ENCODE assay signal across 35 cellular contexts in the genomic region with DNA sequence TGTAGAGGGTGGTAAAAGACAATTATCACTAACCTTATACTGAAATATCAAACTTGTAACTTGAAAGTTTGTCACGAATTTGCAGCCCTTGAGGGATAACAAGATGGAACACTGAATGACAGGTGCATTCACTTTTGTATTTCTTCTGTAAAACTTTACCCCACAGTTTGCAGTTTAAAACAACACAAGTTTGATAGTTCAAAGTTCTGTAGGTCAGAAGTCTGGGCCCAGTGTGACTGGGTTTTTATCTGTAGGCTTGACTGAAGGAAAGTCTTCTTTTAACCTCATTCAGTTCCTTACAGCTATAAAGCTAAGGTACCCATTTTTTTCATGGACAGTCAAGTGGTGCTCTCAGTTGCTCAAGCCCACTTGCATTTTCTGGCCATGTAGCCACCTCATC.
A peak's percentile ranks its signal among the peaks of the same experiment; 100 is the strongest.
DNase-seq lines count a peak whose midpoint lies in the region; ATAC-seq, FAIRE-seq and TF ChIP-seq lines count a peak whose summit lies in the region.
"Had no signal": no experiment of that assay in that cellular context is flagged by ENCODE, and none has a peak within 500 bp of the region (broad histone marks: within the 10 kb centered on the region; RNA-seq: fewer than 3 reads in every experiment).

No MANE protein-coding gene starts in this region.

- TF ChIP-seq POLR2A in HepG2 (IDR thresholded peaks at IDR 0.05; ENCODE audit: insufficient read depth in 1 of 2, low read depth in 2 of 2, low read length in 2 of 2) (no peak), IMR-90 (IDR thresholded peaks at IDR 0.05; ENCODE audit: low read depth, low read length) (no peak), right lobe of liver (IDR thresholded peaks at IDR 0.05) (no peak)

- no peak overlapping the region for H3K18ac ChIP-seq in IMR-90 (ENCODE audit: low read depth, low read length)

- H4K20me1 ChIP-seq in HepG2 (ENCODE audit: insufficient read depth, low read length) (no peaks in the 10 kb centered on the region), IMR-90 (ENCODE audit: insufficient read depth, low read length) (no peaks in the 10 kb centered on the region)
- H4K20me1 ChIP-seq: BLaER1; BLaER1 treated with 17β-estradiol and CSF1 and Interleukin-3, amounts not matched to agents 10 nM and 100 nM had no signal

- dilution Hi-C loops in IMR-90 (cut with HindIII; ENCODE audit: low sequenced_read_pairs, unreplicated experiment): no loop called here

- H2AK5ac ChIP-seq in IMR-90 (ENCODE audit: low read depth, low read length): no peak overlapping the region

- no peaks in the 10 kb centered on the region for H3K9me3 ChIP-seq in liver (ENCODE audit: control insufficient read depth in 4 of 4, low read length in 3 of 4)
- peaks cover 83% of the 10 kb centered on the region for H3K9me3 ChIP-seq in HepG2 (ENCODE audit: low read length)
- H3K9me3 ChIP-seq in IMR-90 (ENCODE audit: control insufficient read depth, insufficient read depth, low read length): no peaks in the 10 kb centered on the region
- H3K9me3 ChIP-seq in right lobe of liver: no peaks in the 10 kb centered on the region
- no peaks in the 10 kb centered on the region for H3K9me3 ChIP-seq in MG63
- H3K9me3 ChIP-seq: BE2C; BLaER1; BLaER1 treated with 17β-estradiol and CSF1 and Interleukin-3, amounts not matched to agents 10 nM and 100 nM; Caco-2 had no signal

- no peak overlapping the region for H3K14ac ChIP-seq in IMR-90 (replicated peaks; ENCODE audit: low read depth, low read length)

- H3K9ac ChIP-seq in liver (ENCODE audit: low read depth in 1 of 2, low read length in 2 of 2): no peak overlapping the region
- H3K9ac ChIP-seq in HepG2 (ENCODE audit: insufficient read depth, low read depth, low read length): no peak overlapping the region
- no peak overlapping the region for H3K9ac ChIP-seq in IMR-90 (ENCODE audit: low read depth, low read length)
- H3K9ac ChIP-seq: BLaER1; BLaER1 treated with 17β-estradiol and CSF1 and Interleukin-3, amounts not matched to agents 10 nM and 100 nM had no signal

- no TSS peak for BruUV-seq in HepG2 (replicated peaks; lab: Mats Ljungman, UMichigan)
- BruUV-seq in IMR-90 (replicated peaks; lab: Mats Ljungman, UMichigan): no TSS peak

- H4K91ac ChIP-seq in IMR-90 (ENCODE audit: insufficient read depth, low read depth, low read length): no peak overlapping the region

- no peaks in the 10 kb centered on the region for H3K79me2 ChIP-seq in HepG2 (ENCODE audit: insufficient read depth, low read length)

- no peak for FAIRE-seq in HepG2 (lab: Jason Lieb, UNC)
- FAIRE-seq: A204.1, A549, D721Med had no signal

- H3K4me1 ChIP-seq in liver (ENCODE audit: control insufficient read depth in 4 of 4, insufficient read depth in 4 of 4, low read length in 3 of 4) (peaks cover 2 to 23% (median 6%) of the 10 kb centered on the region in 4 donors), HepG2 (ENCODE audit: insufficient read depth, low read length) (no peaks in the 10 kb centered on the region), IMR-90 (ENCODE audit: control insufficient read depth, insufficient read depth, low read length) (no peaks in the 10 kb centered on the region), right lobe of liver (peaks cover 0 to 23% (median 0%) of the 10 kb centered on the region in 4 donors)
- H3K4me1 ChIP-seq: A549; BE2C; BLaER1; BLaER1 treated with 17β-estradiol and CSF1 and Interleukin-3, amounts not matched to agents 10 nM and 100 nM; Caco-2 had no signal

- no peaks in the 10 kb centered on the region for H3K79me1 ChIP-seq in IMR-90 (ENCODE audit: low read depth in 1 of 2, low read length in 2 of 2)

- H2BK5ac ChIP-seq in IMR-90 (ENCODE audit: low read depth, low read length, poor library complexity, severe bottlenecking): no peak overlapping the region

- in situ Hi-C loops in HepG2 (cut with HindIII; ENCODE audit: extremely low pct_ligation_motif_present, low pct_unique_long_range_greater_than_20kb): no loop called here
- in situ Hi-C loops in IMR-90 (cut with MboI; ENCODE audit: low sequenced_read_pairs): no loop called here

- no peak overlapping the region for H3K56ac ChIP-seq in IMR-90 (ENCODE audit: extremely low read depth, insufficient read depth, low read length)

- no peak overlapping the region for H3K27ac ChIP-seq in liver (ENCODE audit: low read depth in 1 of 2, low read length in 2 of 2)
- H3K27ac ChIP-seq in HepG2 (ENCODE audit: extremely low read length, insufficient read depth, low read length): no peak overlapping the region
- H3K27ac ChIP-seq in IMR-90 (ENCODE audit: insufficient read depth, low read length): no peak overlapping the region
- no peak overlapping the region for H3K27ac ChIP-seq in right lobe of liver
- H3K27ac ChIP-seq: 22Rv1; A549; BLaER1; BLaER1 treated with 17β-estradiol and CSF1 and Interleukin-3, amounts not matched to agents 10 nM and 100 nM; C4-2B had no signal

- peak overlapping the region; percentile 36 for H2BK120ac ChIP-seq in IMR-90 (ENCODE audit: low read depth, low read length)

- H3K4me2 ChIP-seq in HepG2 (ENCODE audit: low read depth, low read length) (no peak overlapping the region), IMR-90 (ENCODE audit: low read depth, low read length) (no peak overlapping the region)
- H3K4me2 ChIP-seq: A549; BLaER1; BLaER1 treated with 17β-estradiol and CSF1 and Interleukin-3, amounts not matched to agents 10 nM and 100 nM had no signal

- TF ChIP-seq EP300 in HepG2 (IDR thresholded peaks at IDR 0.05; ENCODE audit: low read depth in 2 of 2, low read length in 2 of 2): no peak
- TF ChIP-seq EP300 in HepG2 (CRISPR knock-in tag; IDR thresholded peaks at IDR 0.05; ENCODE audit: borderline replicate concordance): no peak

- H3K27me3 ChIP-seq in liver (ENCODE audit: control insufficient read depth in 4 of 4, insufficient read depth in 4 of 4, low read length in 3 of 4) (no peaks in the 10 kb centered on the region), HepG2 (ENCODE audit: control insufficient read depth in 1 of 2, insufficient read depth in 2 of 2, low read length in 2 of 2) (no peaks in the 10 kb centered on the region), IMR-90 (ENCODE audit: control insufficient read depth, insufficient read depth, low read length) (no peaks in the 10 kb centered on the region), right lobe of liver (no peaks in the 10 kb centered on the region), MG63 (no peaks in the 10 kb centered on the region)
- H3K27me3 ChIP-seq: BE2C; BLaER1; BLaER1 treated with 17β-estradiol and CSF1 and Interleukin-3, amounts not matched to agents 10 nM and 100 nM had no signal

- H3K4me3 ChIP-seq in liver (ENCODE audit: low read depth in 1 of 3, low read length in 3 of 3): no peak overlapping the region
- no peak overlapping the region for H3K4me3 ChIP-seq in HepG2 (replicated peaks in 1 of 3; ENCODE audit: insufficient read depth in 1 of 3, low read depth in 2 of 3, low read length in 3 of 3)
- H3K4me3 ChIP-seq in IMR-90 (ENCODE audit: insufficient read depth, low read depth, low read length): no peak overlapping the region
- no peak overlapping the region for H3K4me3 ChIP-seq in right lobe of liver
- no peak overlapping the region for H3K4me3 ChIP-seq in MG63
- H3K4me3 ChIP-seq: A549; BLaER1; BLaER1 treated with 17β-estradiol and CSF1 and Interleukin-3, amounts not matched to agents 10 nM and 100 nM had no signal

- ATAC-seq in HepG2 (no peak), IMR-90 (ENCODE audit: low read depth) (no peak), left lobe of liver (peak; percentile 48), right lobe of liver (peak; percentile 29 to 74 (median 42)), HG03097 (IDR thresholded peaks at IDR 0.05; ENCODE audit: low FRiP score, unreplicated experiment) (no peak)
- ATAC-seq: A549; CD8-positive, alpha-beta T cell had no signal

- peak overlapping the region; percentile 13; the same call in 1 of the 2 replicates for H2BK20ac ChIP-seq in IMR-90 (ENCODE audit: low read depth, low read length)

- H4K8ac ChIP-seq in IMR-90 (ENCODE audit: low read depth in 2 of 2, low read length in 2 of 2): no peak overlapping the region

- CTCF ChIA-PET in HepG2 (lab: Yijun Ruan, JAX; ENCODE audit: low intra/inter-chr PET ratio, low total read pairs): no interaction called here
- CTCF ChIA-PET in IMR-90 (lab: Yijun Ruan, JAX): no interaction called here

- no peak overlapping the region for H4K5ac ChIP-seq in IMR-90 (ENCODE audit: low read depth, low read length)

- H3K9me1 ChIP-seq in IMR-90 (ENCODE audit: insufficient read depth, low read length): no peaks in the 10 kb centered on the region

- no peak overlapping the region for H2AK9ac ChIP-seq in IMR-90 (replicated peaks; ENCODE audit: low read depth, low read length, poor library complexity)

- H2BK15ac ChIP-seq in IMR-90 (ENCODE audit: low read depth, low read length): 0 out of 3 replicates have a peak overlapping the region, but pooled peaks have one; percentile 14

- intact Hi-C loops in HepG2 (cut with micrococcal nuclease; ENCODE audit: unreplicated experiment): no loop called here
- intact Hi-C loops in IMR-90 (cut with micrococcal nuclease): no loop called here
- intact Hi-C loops in right lobe of liver (cut with DNase I): no loop called here

- no peak overlapping the region for H3K4ac ChIP-seq in IMR-90 (ENCODE audit: low read depth, low read length)

- POLR2A ChIA-PET in HepG2 (lab: Yijun Ruan, JAX) (no interaction called here), IMR-90 (lab: Charles Lee; ENCODE audit: unreplicated experiment) (no interaction called here)

- H3K36me3 ChIP-seq in liver (ENCODE audit: control insufficient read depth in 4 of 4, insufficient read depth in 3 of 4, low read depth in 1 of 4, low read length in 3 of 4) (no peaks in the 10 kb centered on the region), HepG2 (replicated peaks in 1 of 2; ENCODE audit: control insufficient read depth in 1 of 2, insufficient read depth in 2 of 2, low read length in 2 of 2) (no peaks in the 10 kb centered on the region), IMR-90 (ENCODE audit: control insufficient read depth, insufficient read depth, low read length) (no peaks in the 10 kb centered on the region), right lobe of liver (no peaks in the 10 kb centered on the region), MG63 (no peaks in the 10 kb centered on the region)
- H3K36me3 ChIP-seq: BE2C; BLaER1; BLaER1 treated with 17β-estradiol and CSF1 and Interleukin-3, amounts not matched to agents 10 nM and 100 nM had no signal

- no peak overlapping the region for H2AFZ ChIP-seq in HepG2 (ENCODE audit: low read length)
- H2AFZ ChIP-seq in IMR-90 (replicated peaks; ENCODE audit: low read length, poor library complexity): no peak overlapping the region

- TF ChIP-seq CTCF in liver (IDR thresholded peaks at IDR 0.05; ENCODE audit: low read depth, low read length, missing input control): no peak
- no peak for TF ChIP-seq CTCF in HepG2 (CRISPR knock-in tag; IDR thresholded peaks at IDR 0.05)
- TF ChIP-seq CTCF in IMR-90 (conservative IDR thresholded peaks at IDR 0.05; ENCODE audit: low read depth, low read length): no peak
- TF ChIP-seq CTCF in right lobe of liver (IDR thresholded peaks at IDR 0.05): no peak

- H3K23ac ChIP-seq in IMR-90 (ENCODE audit: low read depth, low read length): no peak overlapping the region

- DNase-seq in HepG2 (ENCODE audit: low spot score): no peak
- DNase-seq in IMR-90: no peak
- DNase-seq in left lobe of liver (ENCODE audit: low spot score): no peak
- no peak for DNase-seq in right lobe of liver
- no peak for DNase-seq in MG63
- DNase-seq in NCI-H2196 treated with DMSO at 0.1 percent for 48 hours (lab: John Stamatoyannopoulos, UW; ENCODE audit: unreplicated experiment): no peak
- DNase-seq: 8988T; ACHN; AML-193; BE2C; C1 segment of cervical spinal cord; Caco-2; Calu3; CD4-positive, alpha-beta memory T cell; CD4-positive, alpha-beta T cell; CD4-positive, CD25-positive, alpha-beta regulatory T cell; CD8-positive, alpha-beta memory T cell; CD8-positive, alpha-beta T cell; COR-L47; DMS 273 treated with DMSO at 0.1 percent for 48 hours; DMS153; DMS53; DMS79; DMS79 treated with DMSO at 0.1 percent for 48 hours; DND-41; EL had no signal

- no peak for TF ChIP-seq RAD21 in liver (IDR thresholded peaks at IDR 0.05)
- no peak for TF ChIP-seq RAD21 in HepG2 (CRISPR knock-in tag; IDR thresholded peaks at IDR 0.05)
- TF ChIP-seq RAD21 in IMR-90 (IDR thresholded peaks at IDR 0.05; ENCODE audit: low read length): no peak

- 24% methylated on average over 1 of the region's 1 CpG for WGBS in liver
- 0% methylated on average over 1 of the region's 1 CpG for whole genome bisulfite sequencing in HepG2 (ENCODE audit: low lambda C conversion rate)
- no CpG with 5 or more reads among the region's 1 CpG for WGBS in IMR-90 (ENCODE audit: extremely low coverage in 2 of 2, insufficient read length in 1 of 2), 2 experiments
- WGBS in right lobe of liver (ENCODE audit: insufficient coverage, low coverage, low lambda C conversion rate, missing lambda C conversion rate): 21% methylated on average over 1 of the region's 1 CpG

Comparison
In these comparisons a context has a peak if more than half of its experiments do, and no peak if none do; other contexts are left out.
1. ATAC-seq: peak in left lobe of liver (single experiment) and right lobe of liver (4 of 4); none in HepG2 (single experiment), IMR-90 (single experiment) and HG03097 (single experiment).